ENCODE assay signal across 1 cellular context in the genomic region with DNA sequence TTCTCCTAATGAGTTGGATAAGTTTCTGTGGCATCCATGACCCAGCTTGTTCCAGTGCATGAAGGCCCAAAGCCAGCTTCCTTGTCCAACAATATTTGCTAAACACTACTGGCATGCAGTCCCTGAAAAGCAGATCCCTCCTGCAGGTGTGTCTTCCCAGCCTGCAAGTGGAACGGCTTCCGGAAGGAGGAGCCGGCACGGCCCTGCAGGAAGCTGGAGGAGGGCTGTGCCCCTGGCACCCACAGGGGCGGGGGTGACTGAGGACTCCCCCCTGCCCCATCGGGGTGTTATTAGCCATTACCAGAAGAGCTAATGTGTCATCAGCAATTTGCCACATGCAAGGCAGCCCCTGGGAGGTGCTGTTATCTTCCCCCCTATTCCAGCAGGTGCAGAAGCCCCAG.
TF ChIP-seq lines count a peak whose summit lies in the region.

No MANE protein-coding gene starts in this region.

TF ChIP-seq in SK-N-SH, 30 proteins besides CTCF, POLR2A, EP300 and RAD21 (continued from another document):
- TF ChIP-seq, protein P1, sequence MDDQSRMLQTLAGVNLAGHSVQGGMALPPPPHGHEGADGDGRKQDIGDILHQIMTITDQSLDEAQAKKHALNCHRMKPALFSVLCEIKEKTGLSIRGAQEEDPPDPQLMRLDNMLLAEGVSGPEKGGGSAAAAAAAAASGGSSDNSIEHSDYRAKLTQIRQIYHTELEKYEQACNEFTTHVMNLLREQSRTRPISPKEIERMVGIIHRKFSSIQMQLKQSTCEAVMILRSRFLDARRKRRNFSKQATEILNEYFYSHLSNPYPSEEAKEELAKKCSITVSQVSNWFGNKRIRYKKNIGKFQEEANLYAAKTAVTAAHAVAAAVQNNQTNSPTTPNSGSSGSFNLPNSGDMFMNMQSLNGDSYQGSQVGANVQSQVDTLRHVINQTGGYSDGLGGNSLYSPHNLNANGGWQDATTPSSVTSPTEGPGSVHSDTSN (IDR thresholded peaks at IDR 0.05): no peak
- TF ChIP-seq, protein P2, sequence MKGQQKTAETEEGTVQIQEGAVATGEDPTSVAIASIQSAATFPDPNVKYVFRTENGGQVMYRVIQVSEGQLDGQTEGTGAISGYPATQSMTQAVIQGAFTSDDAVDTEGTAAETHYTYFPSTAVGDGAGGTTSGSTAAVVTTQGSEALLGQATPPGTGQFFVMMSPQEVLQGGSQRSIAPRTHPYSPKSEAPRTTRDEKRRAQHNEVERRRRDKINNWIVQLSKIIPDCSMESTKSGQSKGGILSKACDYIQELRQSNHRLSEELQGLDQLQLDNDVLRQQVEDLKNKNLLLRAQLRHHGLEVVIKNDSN (IDR thresholded peaks at IDR 0.05; ENCODE audit: borderline replicate concordance, low read depth): no peak
- TF ChIP-seq RFX5 (IDR thresholded peaks at IDR 0.05; ENCODE audit: low read length) (no peak), SMC3 (IDR thresholded peaks at IDR 0.05; ENCODE audit: low read depth, low read length) (no peak), JUND (IDR thresholded peaks at IDR 0.05) (no peak), TCF12 (IDR thresholded peaks at IDR 0.05) (no peak), MEF2A (IDR thresholded peaks at IDR 0.05; ENCODE audit: borderline replicate concordance, low read depth) (no peak), FOSL2 (IDR thresholded peaks at IDR 0.05; ENCODE audit: borderline replicate concordance, low read depth) (no peak), CHD2 (IDR thresholded peaks at IDR 0.05; ENCODE audit: low read length, partially characterized antibody) (no peak), YY1 (IDR thresholded peaks at IDR 0.05; ENCODE audit: low read depth) (no peak), TAF1 (IDR thresholded peaks at IDR 0.05; ENCODE audit: borderline replicate concordance, low read depth, low read length) (no peak), MXI1 (IDR thresholded peaks at IDR 0.05; ENCODE audit: low read depth, low read length) (no peak), GATA2 (CRISPR knock-in tag; IDR thresholded peaks at IDR 0.05) (no peak), RCOR1 (IDR thresholded peaks at IDR 0.05; ENCODE audit: low read length) (no peak), FOXM1 (IDR thresholded peaks at IDR 0.05; ENCODE audit: low read depth) (no peak)
- TF ChIP-seq, protein P3, sequence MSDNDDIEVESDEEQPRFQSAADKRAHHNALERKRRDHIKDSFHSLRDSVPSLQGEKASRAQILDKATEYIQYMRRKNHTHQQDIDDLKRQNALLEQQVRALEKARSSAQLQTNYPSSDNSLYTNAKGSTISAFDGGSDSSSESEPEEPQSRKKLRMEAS (IDR thresholded peaks at IDR 0.05; ENCODE audit: low read depth): no peak
- TF ChIP-seq, protein P4, sequence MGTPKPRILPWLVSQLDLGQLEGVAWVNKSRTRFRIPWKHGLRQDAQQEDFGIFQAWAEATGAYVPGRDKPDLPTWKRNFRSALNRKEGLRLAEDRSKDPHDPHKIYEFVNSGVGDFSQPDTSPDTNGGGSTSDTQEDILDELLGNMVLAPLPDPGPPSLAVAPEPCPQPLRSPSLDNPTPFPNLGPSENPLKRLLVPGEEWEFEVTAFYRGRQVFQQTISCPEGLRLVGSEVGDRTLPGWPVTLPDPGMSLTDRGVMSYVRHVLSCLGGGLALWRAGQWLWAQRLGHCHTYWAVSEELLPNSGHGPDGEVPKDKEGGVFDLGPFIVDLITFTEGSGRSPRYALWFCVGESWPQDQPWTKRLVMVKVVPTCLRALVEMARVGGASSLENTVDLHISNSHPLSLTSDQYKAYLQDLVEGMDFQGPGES (IDR thresholded peaks at IDR 0.05; ENCODE audit: low read depth, low read length): no peak
- TF ChIP-seq, protein P5, sequence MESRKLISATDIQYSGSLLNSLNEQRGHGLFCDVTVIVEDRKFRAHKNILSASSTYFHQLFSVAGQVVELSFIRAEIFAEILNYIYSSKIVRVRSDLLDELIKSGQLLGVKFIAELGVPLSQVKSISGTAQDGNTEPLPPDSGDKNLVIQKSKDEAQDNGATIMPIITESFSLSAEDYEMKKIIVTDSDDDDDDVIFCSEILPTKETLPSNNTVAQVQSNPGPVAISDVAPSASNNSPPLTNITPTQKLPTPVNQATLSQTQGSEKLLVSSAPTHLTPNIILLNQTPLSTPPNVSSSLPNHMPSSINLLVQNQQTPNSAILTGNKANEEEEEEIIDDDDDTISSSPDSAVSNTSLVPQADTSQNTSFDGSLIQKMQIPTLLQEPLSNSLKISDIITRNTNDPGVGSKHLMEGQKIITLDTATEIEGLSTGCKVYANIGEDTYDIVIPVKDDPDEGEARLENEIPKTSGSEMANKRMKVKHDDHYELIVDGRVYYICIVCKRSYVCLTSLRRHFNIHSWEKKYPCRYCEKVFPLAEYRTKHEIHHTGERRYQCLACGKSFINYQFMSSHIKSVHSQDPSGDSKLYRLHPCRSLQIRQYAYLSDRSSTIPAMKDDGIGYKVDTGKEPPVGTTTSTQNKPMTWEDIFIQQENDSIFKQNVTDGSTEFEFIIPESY (IDR thresholded peaks at IDR 0.05; ENCODE audit: borderline replicate concordance, low read depth): no peak
